In the genomic region with DNA sequence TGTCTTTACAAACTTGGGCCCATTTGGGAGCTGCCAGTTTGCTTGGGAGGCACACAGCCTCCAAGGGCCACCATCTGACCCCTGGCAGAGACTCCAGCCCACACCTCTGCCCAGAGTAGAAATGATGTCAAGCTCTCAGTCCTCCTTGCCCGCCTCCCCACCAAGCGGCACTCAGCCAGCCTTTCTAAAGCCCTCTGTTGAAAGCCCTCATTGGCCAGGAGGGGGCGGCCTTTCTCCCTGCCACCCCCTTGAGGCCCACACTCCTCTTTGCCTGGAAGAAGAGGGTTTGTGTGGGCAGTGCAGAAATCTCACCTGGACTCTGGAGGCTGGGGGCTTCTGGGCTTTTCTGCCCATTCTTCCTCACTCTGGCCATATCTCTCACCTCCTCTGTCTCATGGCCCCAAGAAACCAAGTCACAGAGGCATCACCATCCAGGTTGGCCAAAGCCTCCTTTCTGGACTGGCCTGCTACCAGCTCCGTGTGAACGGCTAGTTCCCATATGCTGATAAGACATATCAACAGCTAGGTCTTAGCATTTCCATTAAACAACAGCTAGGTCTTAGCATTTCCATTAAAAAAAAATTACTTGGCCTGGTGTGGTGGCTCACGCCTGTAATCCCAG, we compare ENCODE assay signal across 10 cellular contexts. TPM values are rescaled to one million over a fixed set of nuclear protein-coding genes. Genes with fewer than 3 reads are reported as not detected.
A peak's percentile ranks its signal among the peaks of the same experiment; 100 is the strongest.
DNase-seq lines count a peak whose midpoint lies in the region; ATAC-seq, FAIRE-seq and TF ChIP-seq lines count a peak whose summit lies in the region.
"Had no signal": no experiment of that assay in that cellular context is flagged by ENCODE, and none has a peak within 500 bp of the region (broad histone marks: within the 10 kb centered on the region; RNA-seq: fewer than 3 reads in every experiment).

No MANE protein-coding gene starts in this region.

- peak; percentile 21 for DNase-seq in stimulated activated naive CD4-positive, alpha-beta T cell treated with Interleukin-2 at 50 U/mL for 16 hours (lab: John Stamatoyannopoulos, UW)
- no peak for DNase-seq in stimulated activated naive CD4-positive, alpha-beta T cell (lab: John Stamatoyannopoulos, UW)
- DNase-seq in SK-MEL-5 (ENCODE audit: low read depth, low spot score) (peak; percentile 66), H1 (ENCODE audit: low read depth in 1 of 2, low spot score in 2 of 2) (peak in 1 of 2 experiments; percentile 79), pons (ENCODE audit: low spot score) (peak; percentile 75), retina (no peak)

- 0 out of 2 replicates have a peak overlapping the region, but pooled peaks have one; percentile 39 for H2BK12ac ChIP-seq in H1 (ENCODE audit: low read depth, low read length)

- H3K4me3 ChIP-seq in H1 (ENCODE audit: extremely low read depth in 1 of 4, insufficient read depth in 2 of 4, low read depth in 3 of 4, low read length in 4 of 4) = no peak overlapping the region

- no peak for TF ChIP-seq EP300 in H1 (IDR thresholded peaks at IDR 0.05; ENCODE audit: borderline replicate concordance in 1 of 2, low read depth in 2 of 2, low read length in 2 of 2)

- 68% methylated on average over 6 of the region's 6 CpGs; no CpG with 5 or more reads in 1 of the 2 experiments for WGBS in H1 (ENCODE audit: extremely low coverage in 1 of 2, insufficient coverage in 1 of 2, insufficient read length in 1 of 2, insufficient replicate concordance in 2 of 2, low coverage in 1 of 2, low lambda C conversion rate in 2 of 2, missing lambda C conversion rate in 1 of 2), 2 experiments

- no peaks in the 10 kb centered on the region for H3K36me3 ChIP-seq in H1 (ENCODE audit: control insufficient read depth in 2 of 4, insufficient read depth in 4 of 4, low read length in 3 of 4)

- H3K18ac ChIP-seq in H1 (ENCODE audit: extremely low read depth, low read length) = no peak overlapping the region; the same call in 1 of the 2 replicates

- in situ Hi-C loops in SK-MEL-5 (cut with HindIII; ENCODE audit: low pct_unique_long_range_greater_than_20kb, low sequenced_read_pairs) = no loop called here

- H3K4me1 ChIP-seq in H1 (replicated peaks in 1 of 4; ENCODE audit: control insufficient read depth in 3 of 4, insufficient read depth in 4 of 4, low read length in 3 of 4) = peaks cover 0 to 15% (median 8%) of the 10 kb centered on the region in 4 experiments; a peak in 6 of 7 replicates

- peak; percentile 67 to 76 for TF ChIP-seq RAD21 in H1 (IDR thresholded peaks at IDR 0.05 in 1 of 2, conservative IDR thresholded peaks at IDR 0.05 in 1 of 2; ENCODE audit: low read depth in 2 of 2, low read length in 2 of 2)

- no peak overlapping the region for H3K56ac ChIP-seq in H1 (replicated peaks; ENCODE audit: insufficient read length, low read depth, low read length)

- H3K9me3 ChIP-seq in H1 (ENCODE audit: insufficient read depth in 2 of 2, low read depth in 1 of 2, low read length in 1 of 2) = peaks cover 0 to under 1% of the 10 kb centered on the region in 2 experiments; a peak in 1 of 4 replicates

- H3K14ac ChIP-seq in H1 (ENCODE audit: insufficient read length) = no peak overlapping the region

- H2BK20ac ChIP-seq in H1 (ENCODE audit: low read length) = no peak overlapping the region

- POLR2A ChIA-PET in H1 (lab: Charles Lee; ENCODE audit: partially characterized antibody) = interaction anchor here (0.6 to 1.9 kb wide), 5 partner anchors 14 to 92 kb away, joined by 3 to 12 read pairs (median 4); partner anchors contain the start of gene UBTD1

- no peak overlapping the region for H4K91ac ChIP-seq in H1 (replicated peaks; ENCODE audit: insufficient read length, low read length)

- ATAC-seq in HG02642 (IDR thresholded peaks at IDR 0.05; ENCODE audit: poor library complexity, unreplicated experiment) = no peak
- no peak for ATAC-seq in HG03354 (IDR thresholded peaks at IDR 0.05; ENCODE audit: poor library complexity, severe bottlenecking, unreplicated experiment)

- H3K23me2 ChIP-seq in H1 (ENCODE audit: low read depth, low read length) = no peaks in the 10 kb centered on the region

- no peak overlapping the region for H2BK120ac ChIP-seq in H1 (replicated peaks; ENCODE audit: low read depth, low read length)

- H3K4ac ChIP-seq in H1 (replicated peaks; ENCODE audit: insufficient read length, low read depth, low read length) = no peak overlapping the region

- peak; percentile 78 to 85 (median 84) for TF ChIP-seq CTCF in H1 (IDR thresholded peaks at IDR 0.05; ENCODE audit: control extremely low read depth in 1 of 3, insufficient read depth in 1 of 3, low read depth in 1 of 3, low read length in 3 of 3)

- peaks cover 2% of the 10 kb centered on the region in 2 experiments for H4K20me1 ChIP-seq in H1 (replicated peaks in 1 of 2; ENCODE audit: control insufficient read depth in 1 of 2, insufficient read depth in 2 of 2, low read length in 2 of 2)

- H3K9ac ChIP-seq in H1 (replicated peaks in 1 of 4; ENCODE audit: extremely low read depth in 1 of 4, low read depth in 3 of 4, low read length in 3 of 4) = no peak overlapping the region

- 0 out of 4 replicates have a peak, but pooled peaks cover 0 to 2% of the 10 kb centered on the region in 2 experiments for H3K79me2 ChIP-seq in H1 (ENCODE audit: control insufficient read depth in 1 of 2, insufficient read depth in 2 of 2, low read length in 2 of 2)

- peak overlapping the region; percentile 95; the same call in 1 of the 2 replicates for H2BK15ac ChIP-seq in H1 (ENCODE audit: low read length)

- TF ChIP-seq POLR2A in H1 (IDR thresholded peaks at IDR 0.05; ENCODE audit: control extremely low read depth in 1 of 2, low read depth in 2 of 2, low read length in 2 of 2) = no peak

- no peak overlapping the region for H2AK5ac ChIP-seq in H1 (ENCODE audit: low read depth, low read length)

- peak; percentile 65 for FAIRE-seq in H1 (lab: Jason Lieb, UNC)

- no peak overlapping the region for H3K23ac ChIP-seq in H1 (ENCODE audit: insufficient read length)

- no peak overlapping the region for H4K5ac ChIP-seq in H1 (ENCODE audit: insufficient read length, low read depth, low read length)

- no peak overlapping the region for H4K8ac ChIP-seq in H1 (ENCODE audit: extremely low read depth, insufficient read depth, low read length)

- no peak overlapping the region for H3K27ac ChIP-seq in H1 (ENCODE audit: low read depth, low read length)

- no peak overlapping the region for H2AFZ ChIP-seq in H1 (ENCODE audit: low read length)

- no peak overlapping the region for H2BK5ac ChIP-seq in H1 (ENCODE audit: low read depth, low read length)

- CTCF ChIA-PET in H1 (lab: Charles Lee; ENCODE audit: partially characterized antibody) = interaction anchor here (0.6 to 14.7 kb wide), 38 partner anchors 8 to 510 kb away, joined by 3 to 388 read pairs (median 6); partner anchors contain the start of genes ANKRD2, HOGA1 and UBTD1

- no peak overlapping the region for H3K4me2 ChIP-seq in H1 (ENCODE audit: insufficient read depth in 1 of 2, low read depth in 2 of 2, low read length in 2 of 2)

- H3K27me3 ChIP-seq in H1 (replicated peaks in 1 of 4; ENCODE audit: control insufficient read depth in 3 of 4, extremely low read depth in 1 of 4, insufficient read depth in 3 of 4, low read length in 3 of 4) = no peaks in the 10 kb centered on the region

- peaks cover 2% of the 10 kb centered on the region for H3K79me1 ChIP-seq in H1 (ENCODE audit: low read depth, low read length)

RNA-seq across cellular contexts. Expression of gene UBTD1, which starts 36.1 kb away (rescaled TPM):
- total RNA-seq in SK-MEL-5 (2014; rRNA removed; shearing (Covaris generic)) = 12.7 and 13.8 TPM in 2 replicates
- 28.0 and 29.8 TPM in 2 replicates for polyA plus RNA-seq in SK-MEL-5 (2015; cell fraction: cytosol; rRNA removed)
- polyA plus RNA-seq in SK-MEL-5 (2015; cell fraction: nucleus; rRNA removed) = 4.1 and 4.5 TPM in 2 replicates
- 22.3 and 23.1 TPM in 2 replicates for total RNA-seq in H1 (2021; fragmentation: NEBNext Ultra II Directional; extraction: Animal tissue kit (Norgen Biotek cat#: 25700))
- polyA plus RNA-seq in H1 (2011; rRNA removed) = 36.2 and 48.8 TPM in 2 replicates
- polyA plus RNA-seq in H1 (2011; cell fraction: cytosol; rRNA removed) = 32.2 TPM
- polyA plus RNA-seq in H1 (2011; cell fraction: nucleus; rRNA removed) = 27.8 TPM
- 11.7 to 21.5 TPM (median 19.8 TPM) in 4 replicates for polyA plus RNA-seq in H1 (2012, experiment 1 of 2)
- 25.5 TPM for polyA plus RNA-seq in H1 (2012, experiment 2 of 2)
- polyA plus RNA-seq in H1 (2013, experiment 1 of 2) = 17.5 TPM
- polyA plus RNA-seq in H1 (2013, experiment 2 of 2) = 17.5 TPM
- 6.4 and 7.2 TPM in 2 replicates for polyA minus RNA-seq in H1 (2011; rRNA and poly(A)+ RNA removed)
- 15.3 TPM for polyA minus RNA-seq in H1 (2011; cell fraction: cytosol; rRNA and poly(A)+ RNA removed)
- polyA minus RNA-seq in H1 (2011; cell fraction: nucleus; rRNA and poly(A)+ RNA removed) = 10.8 TPM

RNA-seq across cellular contexts. Expression of gene MMS19, which starts 36.6 kb away (rescaled TPM):
- 80.1 and 85.8 TPM in 2 replicates for total RNA-seq in SK-MEL-5 (2014; rRNA removed; shearing (Covaris generic))
- 72.5 and 90.1 TPM in 2 replicates for polyA plus RNA-seq in SK-MEL-5 (2015; cell fraction: cytosol; rRNA removed)
- 277 and 375 TPM in 2 replicates for polyA plus RNA-seq in SK-MEL-5 (2015; cell fraction: nucleus; rRNA removed)
- total RNA-seq in H1 (2021; fragmentation: NEBNext Ultra II Directional; extraction: Animal tissue kit (Norgen Biotek cat#: 25700)) = 128 and 130 TPM in 2 replicates
- polyA plus RNA-seq in H1 (2011; rRNA removed) = 221 and 228 TPM in 2 replicates
- polyA plus RNA-seq in H1 (2011; cell fraction: cytosol; rRNA removed) = 183 TPM
- 470 TPM for polyA plus RNA-seq in H1 (2011; cell fraction: nucleus; rRNA removed)
- polyA plus RNA-seq in H1 (2012, experiment 1 of 2) = 107 to 133 TPM (median 128 TPM) in 4 replicates
- 131 TPM for polyA plus RNA-seq in H1 (2012, experiment 2 of 2)
- 125 TPM for polyA plus RNA-seq in H1 (2013, experiment 1 of 2)
- 122 TPM for polyA plus RNA-seq in H1 (2013, experiment 2 of 2)
- polyA minus RNA-seq in H1 (2011; rRNA and poly(A)+ RNA removed) = 326 and 376 TPM in 2 replicates
- 92.1 TPM for polyA minus RNA-seq in H1 (2011; cell fraction: cytosol; rRNA and poly(A)+ RNA removed)
- 160 TPM for polyA minus RNA-seq in H1 (2011; cell fraction: nucleus; rRNA and poly(A)+ RNA removed)

RNA-seq across cellular contexts. Expression of gene ANKRD2, which starts 37.7 kb away (rescaled TPM):
- not detected in 2 replicates for total RNA-seq in SK-MEL-5 (2014; rRNA removed; shearing (Covaris generic))
- not detected in 2 replicates for polyA plus RNA-seq in SK-MEL-5 (2015; cell fraction: cytosol; rRNA removed)
- polyA plus RNA-seq in SK-MEL-5 (2015; cell fraction: nucleus; rRNA removed) = 1.0 and 3.0 TPM in 2 replicates
- total RNA-seq in H1 (2021; fragmentation: NEBNext Ultra II Directional; extraction: Animal tissue kit (Norgen Biotek cat#: 25700)) = not detected in 2 replicates
- not detected in 2 replicates for polyA plus RNA-seq in H1 (2011; rRNA removed)
- not detected for polyA plus RNA-seq in H1 (2011; cell fraction: cytosol; rRNA removed)
- not detected for polyA plus RNA-seq in H1 (2011; cell fraction: nucleus; rRNA removed)
- polyA plus RNA-seq in H1 (2012, experiment 1 of 2) = not detected in 4 replicates
- polyA plus RNA-seq in H1 (2012, experiment 2 of 2) = not detected
- polyA plus RNA-seq in H1 (2013, experiment 1 of 2) = not detected
- not detected for polyA plus RNA-seq in H1 (2013, experiment 2 of 2)
- not detected in 2 replicates for polyA minus RNA-seq in H1 (2011; rRNA and poly(A)+ RNA removed)
- polyA minus RNA-seq in H1 (2011; cell fraction: cytosol; rRNA and poly(A)+ RNA removed) = not detected
- polyA minus RNA-seq in H1 (2011; cell fraction: nucleus; rRNA and poly(A)+ RNA removed) = not detected

RNA-seq across cellular contexts. Expression of gene HOGA1, which starts 49.3 kb away (rescaled TPM):
- 2.1 and 3.9 TPM in 2 replicates for total RNA-seq in SK-MEL-5 (2014; rRNA removed; shearing (Covaris generic))
- 0.81 and 1.9 TPM in 2 replicates for polyA plus RNA-seq in SK-MEL-5 (2015; cell fraction: cytosol; rRNA removed)
- polyA plus RNA-seq in SK-MEL-5 (2015; cell fraction: nucleus; rRNA removed) = 2.7 and 3.9 TPM in 2 replicates
- 0.28 and 0.29 TPM in 2 replicates for total RNA-seq in H1 (2021; fragmentation: NEBNext Ultra II Directional; extraction: Animal tissue kit (Norgen Biotek cat#: 25700))
- 0.57 and 1.00 TPM in 2 replicates for polyA plus RNA-seq in H1 (2011; rRNA removed)
- polyA plus RNA-seq in H1 (2011; cell fraction: cytosol; rRNA removed) = 0.53 TPM
- 0.47 TPM for polyA plus RNA-seq in H1 (2011; cell fraction: nucleus; rRNA removed)
- 0.19 to 0.74 TPM (median 0.51 TPM) in 4 replicates for polyA plus RNA-seq in H1 (2012, experiment 1 of 2)
- polyA plus RNA-seq in H1 (2012, experiment 2 of 2) = 0.42 TPM
- polyA plus RNA-seq in H1 (2013, experiment 1 of 2) = 0.26 TPM
- polyA plus RNA-seq in H1 (2013, experiment 2 of 2) = 0.17 TPM
- 0.50 and 0.63 TPM in 2 replicates for polyA minus RNA-seq in H1 (2011; rRNA and poly(A)+ RNA removed)
- not detected for polyA minus RNA-seq in H1 (2011; cell fraction: cytosol; rRNA and poly(A)+ RNA removed)
- polyA minus RNA-seq in H1 (2011; cell fraction: nucleus; rRNA and poly(A)+ RNA removed) = 0.80 TPM
- total RNA-seq: activated CD8-positive, alpha-beta memory T cell treated with anti-CD3 and anti-CD28 coated beads for 36 hours had no signal

RNA-seq across cellular contexts. Expression of gene C10orf62, which starts 54.7 kb away (rescaled TPM):
- total RNA-seq in SK-MEL-5 (2014; rRNA removed; shearing (Covaris generic)) = not detected in 2 replicates
- 0.12 TPM in 1 of 2 replicates, not detected in the other for polyA plus RNA-seq in SK-MEL-5 (2015; cell fraction: cytosol; rRNA removed)
- polyA plus RNA-seq in SK-MEL-5 (2015; cell fraction: nucleus; rRNA removed) = 0.19 and 3.2 TPM in 2 replicates
- not detected in 2 replicates for total RNA-seq in H1 (2021; fragmentation: NEBNext Ultra II Directional; extraction: Animal tissue kit (Norgen Biotek cat#: 25700))
- 0.05 TPM in 1 of 2 replicates, not detected in the other for polyA plus RNA-seq in H1 (2011; rRNA removed)
- 0.08 TPM for polyA plus RNA-seq in H1 (2011; cell fraction: cytosol; rRNA removed)
- polyA plus RNA-seq in H1 (2011; cell fraction: nucleus; rRNA removed) = 0.09 TPM
- not detected in 4 replicates for polyA plus RNA-seq in H1 (2012, experiment 1 of 2)
- not detected for polyA plus RNA-seq in H1 (2012, experiment 2 of 2)
- polyA plus RNA-seq in H1 (2013, experiment 1 of 2) = not detected
- not detected for polyA plus RNA-seq in H1 (2013, experiment 2 of 2)
- 0.16 and 0.41 TPM in 2 replicates for polyA minus RNA-seq in H1 (2011; rRNA and poly(A)+ RNA removed)
- polyA minus RNA-seq in H1 (2011; cell fraction: cytosol; rRNA and poly(A)+ RNA removed) = not detected
- polyA minus RNA-seq in H1 (2011; cell fraction: nucleus; rRNA and poly(A)+ RNA removed) = not detected
- total RNA-seq: activated CD8-positive, alpha-beta memory T cell treated with anti-CD3 and anti-CD28 coated beads for 36 hours; pulmonary artery endothelial cell had no signal

Comparison
In these comparisons a context has a peak if more than half of its experiments do, and no peak if none do; other contexts are left out.
1. DNase-seq: peak in stimulated activated naive CD4-positive, alpha-beta T cell treated with Interleukin-2 at 50 U/mL for 16 hours (single experiment), SK-MEL-5 (single experiment) and pons (single experiment); none in stimulated activated naive CD4-positive, alpha-beta T cell (0 of 6) and retina (single experiment).